In genomic region chr9:127955294-127956015, GRCh38 we compare ENCODE assay signal across 7 cellular contexts. TPM values are rescaled to one million over a fixed set of nuclear protein-coding genes. Genes with fewer than 3 reads are reported as not detected.
DNase-seq lines count a peak whose midpoint lies in the region; ATAC-seq lines count a peak whose summit lies in the region.

No MANE protein-coding gene starts in this region.

- no peaks in the 10 kb centered on the region for H3K9me3 Mint-ChIP-seq in activated naive CD4-positive, alpha-beta T cell treated with anti-CD3 and anti-CD28 coated beads, Interleukin-2, amount 50 U/mL, for 72 hours

- H3K36me3 Mint-ChIP-seq in activated naive CD4-positive, alpha-beta T cell treated with anti-CD3 and anti-CD28 coated beads, Interleukin-2, amount 50 U/mL, for 72 hours: peaks cover 0 to 14% of the 10 kb centered on the region in 2 donors

- DNase-seq in LoVo (ENCODE audit: low spot score) (peak; percentile 95), SHP77 treated with DMSO at 0.1 percent for 48 hours (lab: John Stamatoyannopoulos, UW) (peak; percentile 98), iPS DF 4.7 (ENCODE audit: extremely low read depth, low spot score) (peak; percentile 86)
- DNase-seq in activated naive CD4-positive, alpha-beta T cell treated with anti-CD3 and anti-CD28 coated beads, Interleukin-2, amount 50 U/mL, for 72 hours (ENCODE audit: low spot score in 2 of 2): peak; percentile 80 to 87
- peak; percentile 84 to 85 for DNase-seq in stimulated activated CD4-positive, alpha-beta T cell treated with anti-CD3 and anti-CD28 coated beads, Interleukin-15, amount 100 ng/mL, for 48 hours (ENCODE audit: low read depth in 2 of 2)

- peak; percentile 61 for ATAC-seq in GM18511 (IDR thresholded peaks at IDR 0.05; ENCODE audit: unreplicated experiment)
- ATAC-seq in activated naive CD4-positive, alpha-beta T cell treated with anti-CD3 and anti-CD28 coated beads, Interleukin-2, amount 50 U/mL, for 72 hours: peak; percentile 89 to 92
- no peak for ATAC-seq in HG03457 (IDR thresholded peaks at IDR 0.05; ENCODE audit: unreplicated experiment)

- H3K27ac Mint-ChIP-seq in activated naive CD4-positive, alpha-beta T cell treated with anti-CD3 and anti-CD28 coated beads, Interleukin-2, amount 50 U/mL, for 72 hours: peak overlapping the region; percentile 89

RNA-seq across cellular contexts. Expression of gene DPM2, which starts 17.8 kb away (rescaled TPM):
- 10 to 100 TPM; 26.0 to 49.8 TPM for total RNA-seq in activated naive CD4-positive, alpha-beta T cell treated with anti-CD3 and anti-CD28 coated beads, Interleukin-2, amount 50 U/mL, for 72 hours

RNA-seq across cellular contexts. Expression of gene PIP5KL1, which starts 24.9 kb away (rescaled TPM):
- 1 to 10 TPM; 4.0 to 6.8 TPM for total RNA-seq in activated naive CD4-positive, alpha-beta T cell treated with anti-CD3 and anti-CD28 coated beads, Interleukin-2, amount 50 U/mL, for 72 hours

RNA-seq across cellular contexts. Expression of gene EEIG1, which starts 25.3 kb away (rescaled TPM):
- total RNA-seq in activated naive CD4-positive, alpha-beta T cell treated with anti-CD3 and anti-CD28 coated beads, Interleukin-2, amount 50 U/mL, for 72 hours: 10 to 100 TPM; 63.1 to 96.5 TPM

RNA-seq across cellular contexts. Expression of gene ST6GALNAC4, which starts 38.6 kb away (rescaled TPM):
- 10 to 100 TPM; 24.5 to 43.2 TPM for total RNA-seq in activated naive CD4-positive, alpha-beta T cell treated with anti-CD3 and anti-CD28 coated beads, Interleukin-2, amount 50 U/mL, for 72 hours

RNA-seq across cellular contexts. Expression of gene ST6GALNAC6, which starts 56.1 kb away (rescaled TPM):
- 10 to 100 TPM; 55.2 to 56.1 TPM for total RNA-seq in activated naive CD4-positive, alpha-beta T cell treated with anti-CD3 and anti-CD28 coated beads, Interleukin-2, amount 50 U/mL, for 72 hours
